ENCODE assay signal across 13 cellular contexts in genomic region chr15:90988249-90988648, GRCh38. TPM values are rescaled to one million over a fixed set of nuclear protein-coding genes. Genes with fewer than 3 reads are reported as not detected.
DNase-seq lines count a peak whose midpoint lies in the region; ATAC-seq and TF ChIP-seq lines count a peak whose summit lies in the region.
"Had no signal": no experiment of that assay in that cellular context is flagged by ENCODE, and none has a peak within 500 bp of the region (broad histone marks: within the 10 kb centered on the region; RNA-seq: fewer than 3 reads in every experiment).

No MANE protein-coding gene starts in this region.

- no peaks in the 10 kb centered on the region for H3F3A ChIP-seq in GM23338 (replicated peaks; ENCODE audit: low read depth)
- peaks cover 20% of the 10 kb centered on the region for H3F3A ChIP-seq in SU-DHL-6 (ENCODE audit: insufficient read depth)

- no peak overlapping the region for H3K4me3 Mint-ChIP-seq in GM23338

- no peak for DNase-seq in GM23338 (ENCODE audit: low spot score)
- no peak for DNase-seq in hepatocyte (ENCODE audit: low spot score)
- no peak for DNase-seq in ecto neural progenitor cell (ENCODE audit: low spot score)
- DNase-seq: DMS 273 treated with DMSO at 0.1 percent for 48 hours, GOT3, NCI-H1105, SHP77 had no signal

- H3K4me1 Mint-ChIP-seq in GM23338, result peaks cover 24% of the 10 kb centered on the region

- peak overlapping the region; percentile 21 for H3K9ac ChIP-seq in BLaER1
- H3K9ac ChIP-seq in SU-DHL-6 (ENCODE audit: low read length), result peak overlapping the region; percentile 38

- no peak for TF ChIP-seq EP300 in gastroesophageal sphincter (IDR thresholded peaks at IDR 0.05)

- H3K4me3 ChIP-seq in BLaER1 (no peak overlapping the region), GM23338 (no peak overlapping the region), SU-DHL-6 (ENCODE audit: insufficient read depth, low read length, poor library complexity, severe bottlenecking) (peak overlapping the region; percentile 19), hepatocyte (no peak overlapping the region), gastroesophageal sphincter (no peak overlapping the region)
- H3K4me3 ChIP-seq: skin epidermis had no signal

- H3K9me3 Mint-ChIP-seq in GM23338, result no peaks in the 10 kb centered on the region

- no peaks in the 10 kb centered on the region for H3K27me3 Mint-ChIP-seq in GM23338 (ENCODE audit: insufficient read depth, low read depth, poor library complexity)

- H3K27ac ChIP-seq in BLaER1, result peak overlapping the region; percentile 54
- H3K27ac ChIP-seq in GM23338 (ENCODE audit: low read depth), result peak overlapping the region; percentile 36; the same call in 1 of the 2 replicates
- peak overlapping the region; percentile 57 for H3K27ac ChIP-seq in SU-DHL-6 (ENCODE audit: low read depth, low read length)
- H3K27ac ChIP-seq in hepatocyte, result no peak overlapping the region
- no peak overlapping the region for H3K27ac ChIP-seq in gastroesophageal sphincter

- H3K4me2 ChIP-seq in BLaER1 (peak overlapping the region; percentile 68), GM23338 (0 out of 2 replicates have a peak overlapping the region, but pooled peaks have one; percentile 32), SU-DHL-6 (ENCODE audit: low read depth, low read length, poor library complexity, severe bottlenecking) (peak overlapping the region; percentile 66), hepatocyte (peak overlapping the region; percentile 31)

- H3K36me3 ChIP-seq in BLaER1 (peaks cover 30% of the 10 kb centered on the region), GM23338 (ENCODE audit: insufficient read depth) (peaks cover 11% of the 10 kb centered on the region), SU-DHL-6 (ENCODE audit: low read length) (peaks cover 9% of the 10 kb centered on the region), hepatocyte (replicated peaks; ENCODE audit: insufficient read depth, low read depth) (no peaks in the 10 kb centered on the region), gastroesophageal sphincter (no peaks in the 10 kb centered on the region)

- ATAC-seq in GM23338 (no peak), GM19328 (IDR thresholded peaks at IDR 0.05; ENCODE audit: unreplicated experiment) (no peak), GM21723 (IDR thresholded peaks at IDR 0.05; ENCODE audit: unreplicated experiment) (no peak), gastroesophageal sphincter (no peak)

- no peak for TF ChIP-seq POLR2A in gastroesophageal sphincter (IDR thresholded peaks at IDR 0.05)

- H3K9me3 ChIP-seq in BLaER1 (no peaks in the 10 kb centered on the region), SU-DHL-6 (ENCODE audit: insufficient read depth, low read length) (no peaks in the 10 kb centered on the region), hepatocyte (ENCODE audit: low read depth) (no peaks in the 10 kb centered on the region), gastroesophageal sphincter (no peaks in the 10 kb centered on the region)

- peaks cover 17% of the 10 kb centered on the region for H3K36me3 Mint-ChIP-seq in GM23338 (ENCODE audit: low read depth)

- H2AFZ ChIP-seq in GM23338 (no peak overlapping the region), SU-DHL-6 (ENCODE audit: low read depth, low read length, severe bottlenecking) (no peak overlapping the region), hepatocyte (peak overlapping the region; percentile 31)

- H3K9me2 ChIP-seq in GM23338 (ENCODE audit: insufficient read depth) (no peaks in the 10 kb centered on the region), SU-DHL-6 (replicated peaks; ENCODE audit: insufficient read depth, low read length) (no peaks in the 10 kb centered on the region), hepatocyte (replicated peaks; ENCODE audit: insufficient read depth) (no peaks in the 10 kb centered on the region)

- peaks cover 86% of the 10 kb centered on the region for H4K20me1 ChIP-seq in BLaER1
- H4K20me1 ChIP-seq in GM23338 (replicated peaks; ENCODE audit: insufficient read depth), result peaks cover 61% of the 10 kb centered on the region
- peaks cover 6% of the 10 kb centered on the region; the same call in 1 of the 2 replicates for H4K20me1 ChIP-seq in SU-DHL-6 (ENCODE audit: low read depth, low read length)
- no peaks in the 10 kb centered on the region for H4K20me1 ChIP-seq in hepatocyte (ENCODE audit: insufficient read depth, poor library complexity, severe bottlenecking)

- H3K4me1 ChIP-seq in BLaER1, result peaks cover 59% of the 10 kb centered on the region
- peaks cover 20% of the 10 kb centered on the region for H3K4me1 ChIP-seq in GM23338 (ENCODE audit: insufficient read depth)
- peaks cover 9% of the 10 kb centered on the region for H3K4me1 ChIP-seq in hepatocyte (ENCODE audit: insufficient read depth)
- peaks cover 0 to 3% (median 0%) of the 10 kb centered on the region in 3 donors for H3K4me1 ChIP-seq in gastroesophageal sphincter

- TF ChIP-seq CTCF in GM23338 (conservative IDR thresholded peaks at IDR 0.05; ENCODE audit: low read depth in 2 of 2) (no peak), SU-DHL-6 (IDR thresholded peaks at IDR 0.05; ENCODE audit: insufficient read depth, low read length, poor library complexity, severe bottlenecking) (no peak), hepatocyte (IDR thresholded peaks at IDR 0.05; ENCODE audit: poor library complexity) (no peak), gastroesophageal sphincter (IDR thresholded peaks at IDR 0.05) (no peak)

- peak overlapping the region; percentile 36; the same call in 1 of the 2 replicates for H3K27ac Mint-ChIP-seq in GM23338

- H3K79me2 ChIP-seq in GM23338 (replicated peaks; ENCODE audit: insufficient read depth) (peaks cover 100% of the 10 kb centered on the region), SU-DHL-6 (ENCODE audit: insufficient read depth, low read length) (peaks cover 99% of the 10 kb centered on the region), hepatocyte (peaks cover 93% of the 10 kb centered on the region)

- WGBS in hepatocyte (ENCODE audit: low lambda C conversion rate, missing lambda C conversion rate), result 53% methylated on average over 6 of the region's 6 CpGs
- WGBS in gastroesophageal sphincter (ENCODE audit: low coverage in 1 of 2), 2 donors, result 47 to 51% methylated on average over 6 of the region's 6 CpGs

- H3K27me3 ChIP-seq in BLaER1, result no peaks in the 10 kb centered on the region
- no peaks in the 10 kb centered on the region for H3K27me3 ChIP-seq in GM23338 (ENCODE audit: insufficient read depth)
- no peaks in the 10 kb centered on the region for H3K27me3 ChIP-seq in SU-DHL-6 (ENCODE audit: low read length)
- H3K27me3 ChIP-seq in hepatocyte, result no peaks in the 10 kb centered on the region
- no peaks in the 10 kb centered on the region for H3K27me3 ChIP-seq in gastroesophageal sphincter

TF ChIP-seq in GM23338, 12 proteins besides CTCF, POLR2A, EP300 and RAD21 (continues in another document):
- no peak for TF ChIP-seq POLR2AphosphoS5 (IDR thresholded peaks at IDR 0.05; ENCODE audit: low read depth)

RNA-seq across cellular contexts. Expression of gene PRC1, which starts 6.1 kb away (rescaled TPM):
- 93.1 and 102 TPM in 2 replicates for total RNA-seq in GM23338 (2014; rRNA removed; shearing (Covaris generic))
- polyA plus RNA-seq in GM23338 (2016; fragmentation: Nextera tagmentation; extraction: Ambion mirVana) (148 and 150 TPM in 2 replicates), hepatocyte (21.5 and 29.8 TPM in 2 replicates)
- total RNA-seq in hepatocyte (29.2 and 35.8 TPM in 2 replicates), gastroesophageal sphincter (10 to 100 TPM in 1 of 4 donors, 1 to 10 TPM in 3; 2.2 to 12.7 (median 4.5) TPM)

RNA-seq across cellular contexts. Expression of gene RCCD1, which starts 33.6 kb away (rescaled TPM):
- total RNA-seq in GM23338 (2014; rRNA removed; shearing (Covaris generic)), result 16.4 and 17.1 TPM in 2 replicates
- 10.8 and 14.3 TPM in 2 replicates for polyA plus RNA-seq in GM23338 (2016; fragmentation: Nextera tagmentation; extraction: Ambion mirVana)
- 5.3 and 9.5 TPM in 2 replicates for total RNA-seq in hepatocyte
- polyA plus RNA-seq in hepatocyte, result 9.4 and 11.2 TPM in 2 replicates
- 10 to 100 TPM in 2 of 4 donors, 1 to 10 TPM in 2; 5.3 to 11.1 (median 9.0) TPM for total RNA-seq in gastroesophageal sphincter

RNA-seq across cellular contexts. Expression of gene VPS33B, which starts 34.1 kb away (rescaled TPM):
- 8.8 and 9.2 TPM in 2 replicates for total RNA-seq in GM23338 (2014; rRNA removed; shearing (Covaris generic))
- polyA plus RNA-seq in GM23338 (2016; fragmentation: Nextera tagmentation; extraction: Ambion mirVana) (15.2 and 19.1 TPM in 2 replicates), hepatocyte (7.8 and 10.4 TPM in 2 replicates)
- total RNA-seq in hepatocyte (8.0 and 11.7 TPM in 2 replicates), gastroesophageal sphincter (10 to 100 TPM in 2 of 4 donors, 1 to 10 TPM in 2; 7.8 to 12.8 (median 10.1) TPM)

RNA-seq across cellular contexts. Expression of gene UNC45A, which starts 53.2 kb away (rescaled TPM):
- 86.8 and 87.5 TPM in 2 replicates for total RNA-seq in GM23338 (2014; rRNA removed; shearing (Covaris generic))
- polyA plus RNA-seq in GM23338 (2016; fragmentation: Nextera tagmentation; extraction: Ambion mirVana) (35.9 and 40.2 TPM in 2 replicates), hepatocyte (55.3 and 63.3 TPM in 2 replicates)
- total RNA-seq in hepatocyte (55.2 and 69.8 TPM in 2 replicates), gastroesophageal sphincter (100 to 1,000 TPM in 2 of 4 donors, 10 to 100 TPM in 2; 63.7 to 116 (median 100) TPM)

RNA-seq across cellular contexts. Expression of gene HDDC3, which starts 55.9 kb away (rescaled TPM):
- total RNA-seq in GM23338 (2014; rRNA removed; shearing (Covaris generic)), result 9.1 and 19.0 TPM in 2 replicates
- polyA plus RNA-seq in GM23338 (2016; fragmentation: Nextera tagmentation; extraction: Ambion mirVana), result 16.0 and 17.4 TPM in 2 replicates
- 15.4 and 17.5 TPM in 2 replicates for total RNA-seq in hepatocyte
- polyA plus RNA-seq in hepatocyte, result 13.0 and 20.0 TPM in 2 replicates
- total RNA-seq in gastroesophageal sphincter, result 10 to 100 TPM in 2 of 4 donors, 1 to 10 TPM in 2; 5.9 to 17.1 (median 8.3) TPM

Comparison
In these comparisons a context has a peak if more than half of its experiments do, and no peak if none do; other contexts are left out.
1. H3K27ac ChIP-seq: peak in BLaER1 (single experiment), GM23338 (single experiment) and SU-DHL-6 (single experiment); none in hepatocyte (single experiment) and gastroesophageal sphincter (0 of 4).
2. Peak in every context shown above with its lines, with median percentiles within 50 percentile points of each other: H3K4me2 ChIP-seq.